Comparison of ENCODE assay signal across 14 cellular contexts in the genomic region with DNA sequence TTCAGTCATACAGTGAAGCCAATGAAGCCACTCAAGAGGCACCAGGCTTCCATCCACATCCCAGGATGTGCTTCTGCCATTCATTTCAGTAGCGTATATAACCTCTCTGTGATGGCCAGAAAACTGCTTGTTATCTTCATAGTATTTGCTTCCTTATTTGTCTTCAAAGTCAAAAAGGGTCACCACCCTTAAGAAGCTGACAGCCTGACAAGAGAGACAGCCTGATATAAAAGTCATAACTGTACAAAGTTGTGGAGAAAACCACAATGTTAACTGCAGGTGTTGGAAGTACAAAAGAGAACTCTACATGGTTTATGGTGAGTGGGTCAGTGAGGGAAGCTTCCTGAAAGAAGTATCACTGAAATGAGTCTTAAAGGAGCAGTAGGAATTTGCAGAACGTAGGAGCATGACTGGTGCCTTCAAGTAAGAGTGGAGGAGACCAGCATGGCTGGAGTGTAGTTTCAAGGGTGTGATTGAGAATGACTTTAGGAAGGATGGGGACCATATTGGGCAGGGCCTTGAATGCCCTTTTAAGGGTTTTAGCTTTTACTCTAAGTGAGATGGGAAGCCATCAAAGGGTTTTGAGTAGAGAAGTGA. TPM values are rescaled to one million over a fixed set of nuclear protein-coding genes. Genes with fewer than 3 reads are reported as not detected.
"Had no signal": no experiment of that assay in that cellular context is flagged by ENCODE, and none has a peak within 500 bp of the region (broad histone marks: within the 10 kb centered on the region; RNA-seq: fewer than 3 reads in every experiment).

No MANE protein-coding gene starts in this region.

- H3K4me1 Mint-ChIP-seq: naive thymus-derived CD8-positive, alpha-beta T cell had no signal

- H3K4me3 ChIP-seq: colonic mucosa, heart left ventricle, right atrium auricular region, skin epidermis, tibial nerve, vagina had no signal

- H3K27ac Mint-ChIP-seq: naive thymus-derived CD8-positive, alpha-beta T cell had no signal

- H3K36me3 Mint-ChIP-seq: naive thymus-derived CD8-positive, alpha-beta T cell had no signal

- H3K9me3 ChIP-seq: colonic mucosa, heart left ventricle, right atrium auricular region, tibial nerve, vagina had no signal

- H3K36me3 ChIP-seq: colonic mucosa, heart left ventricle, right atrium auricular region, tibial nerve, vagina had no signal

- H3K9me3 Mint-ChIP-seq: naive thymus-derived CD8-positive, alpha-beta T cell had no signal

- ATAC-seq: heart left ventricle; left lobe of liver; naive thymus-derived CD8-positive, alpha-beta T cell had no signal

- H3K27me3 ChIP-seq: colonic mucosa, heart left ventricle, right atrium auricular region, tibial nerve, vagina had no signal

- H3K4me1 ChIP-seq: colonic mucosa, heart left ventricle, right atrium auricular region, tibial nerve, vagina had no signal

- H3K27ac ChIP-seq: colonic mucosa, heart left ventricle, right atrium auricular region, skin epidermis, tibial nerve, vagina had no signal

- H3K4me3 Mint-ChIP-seq: naive thymus-derived CD8-positive, alpha-beta T cell had no signal

- DNase-seq: activated CD4-positive, alpha-beta T cell treated with anti-CD3 and anti-CD28 coated beads, Interleukin-2, amount 50 U/mL, for 1 hour; activated CD4-positive, CD25-positive, alpha-beta regulatory T cell; caudate nucleus; colonic mucosa; foreskin melanocyte; heart left ventricle; mammary epithelial cell; naive thymus-derived CD8-positive, alpha-beta T cell; stimulated activated CD4-positive, alpha-beta T cell treated with anti-CD3 and anti-CD28 coated beads, Interleukin-4, amount 100 ng/mL, for 4 hours had no signal

- H3K27me3 Mint-ChIP-seq: naive thymus-derived CD8-positive, alpha-beta T cell had no signal

RNA-seq across cellular contexts. Expression of gene NIM1K, which starts 33.7 kb away (rescaled TPM):
- total RNA-seq: vagina had no signal
- polyA plus RNA-seq: naive thymus-derived CD8-positive, alpha-beta T cell had no signal
